22 cellular contexts compared by ENCODE assay signal in the genomic region with DNA sequence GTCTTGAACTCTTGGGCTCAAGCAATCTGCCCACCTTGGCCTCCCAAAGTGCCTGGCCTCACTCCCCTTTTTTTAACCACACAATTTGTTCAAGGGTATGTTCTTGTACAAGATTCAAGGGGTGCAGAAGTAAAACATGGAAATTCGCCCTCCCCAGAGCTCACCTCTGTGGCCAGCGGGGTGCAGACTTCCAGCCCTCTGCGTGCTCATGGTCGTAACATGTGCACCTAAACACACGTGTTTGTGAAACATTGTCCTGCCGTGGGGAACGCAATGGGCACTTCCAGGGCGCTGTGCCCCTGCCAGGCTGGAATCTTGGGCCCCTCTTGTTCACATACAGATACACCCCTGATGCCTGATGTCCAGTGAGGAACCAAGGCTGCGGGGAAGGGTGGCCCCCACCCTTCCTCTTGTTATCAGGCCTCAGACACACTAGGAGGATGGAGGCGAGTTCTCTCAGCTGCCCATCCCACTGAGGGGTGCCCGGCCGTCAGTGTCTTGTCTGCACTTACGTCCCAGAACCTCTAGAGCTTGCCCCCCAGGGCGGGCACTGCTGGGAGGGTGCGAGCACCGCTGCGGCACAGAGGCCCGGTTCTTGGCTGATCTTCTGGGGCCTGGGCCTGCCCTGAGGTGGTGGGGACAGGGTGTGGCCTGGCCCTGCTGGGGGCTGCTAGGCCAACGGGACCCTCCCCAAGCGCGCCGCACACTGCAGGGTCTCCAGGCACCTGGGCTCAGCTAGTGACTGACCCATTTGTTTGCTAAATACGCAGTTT. TPM values are rescaled to one million over a fixed set of nuclear protein-coding genes. Genes with fewer than 3 reads are reported as not detected.
DNase-seq lines count a peak whose midpoint lies in the region; ATAC-seq, FAIRE-seq and TF ChIP-seq lines count a peak whose summit lies in the region.
"Had no signal": no experiment of that assay in that cellular context is flagged by ENCODE, and none has a peak within 500 bp of the region (broad histone marks: within the 10 kb centered on the region; RNA-seq: fewer than 3 reads in every experiment).

No MANE protein-coding gene starts in this region.

- no peak for TF ChIP-seq CTCF in K562 (IDR thresholded peaks at IDR 0.05 in 2 of 3, conservative IDR thresholded peaks at IDR 0.05 in 1 of 3; ENCODE audit: insufficient read depth in 2 of 3, low read depth in 1 of 3, low read length in 3 of 3)
- TF ChIP-seq CTCF in spleen (IDR thresholded peaks at IDR 0.05 in 8 of 11, conservative IDR thresholded peaks at IDR 0.05 in 3 of 11), result no peak
- no peak for TF ChIP-seq CTCF in left lung (IDR thresholded peaks at IDR 0.05)

- no peak for FAIRE-seq in K562 (lab: Jason Lieb, UNC)
- FAIRE-seq: GM18507, kidney had no signal

- H2BK5ac ChIP-seq in mesenchymal stem cell (ENCODE audit: low read depth, low read length, poor library complexity, severe bottlenecking), result no peak overlapping the region

- TF ChIP-seq POLR2A in K562 (conservative IDR thresholded peaks at IDR 0.05) (no peak), spleen (IDR thresholded peaks at IDR 0.05) (no peak)

- H3K36me3 ChIP-seq in GM23248 (ENCODE audit: low read depth) (no peaks in the 10 kb centered on the region), K562 (ENCODE audit: control insufficient read depth, insufficient read depth, low read length) (peaks cover 9% of the 10 kb centered on the region; the same call in 2 of the 3 replicates), mesenchymal stem cell (ENCODE audit: control insufficient read depth in 1 of 2, insufficient read depth in 2 of 2, low read depth in 1 of 2, low read length in 2 of 2) (peaks cover 40 to 42% of the 10 kb centered on the region in 2 experiments), spleen (peaks cover 0 to 69% (median 10%) of the 10 kb centered on the region in 6 donors), left lung (peaks cover 0 to 53% of the 10 kb centered on the region in 2 donors)

- no peak overlapping the region for H2BK120ac ChIP-seq in mesenchymal stem cell (ENCODE audit: low read depth, low read length)

- no peak overlapping the region for H3K4me3 ChIP-seq in GM23248
- no peak overlapping the region for H3K4me3 ChIP-seq in K562
- H3K4me3 ChIP-seq in mesenchymal stem cell (ENCODE audit: insufficient read depth in 1 of 2, low read depth in 1 of 2, low read length in 2 of 2), result peak overlapping the region in 1 of 2 experiments; percentile 22
- no peak overlapping the region for H3K4me3 ChIP-seq in spleen
- H3K4me3 ChIP-seq in left lung, result no peak overlapping the region
- H3K4me3 ChIP-seq: heart left ventricle, sigmoid colon had no signal

- 73 to 74% methylated on average over 23 of the region's 23 CpGs for WGBS in GM23248 (ENCODE audit: low coverage in 1 of 2, low lambda C conversion rate in 2 of 2, missing lambda C conversion rate in 2 of 2), 2 experiments
- WGBS in K562 (ENCODE audit: insufficient coverage, low coverage, missing lambda C conversion rate), result 79% methylated on average over 23 of the region's 23 CpGs
- WGBS in mesenchymal stem cell, result 96% methylated on average over 23 of the region's 23 CpGs
- 86 to 95% (median 92%) methylated on average over 15 to 23 of the region's 23 CpGs for WGBS in spleen, 5 donors

- POLR2A ChIA-PET in K562 (lab: Yijun Ruan, JAX), result interaction anchor here (0.6 kb wide), 2 partner anchors 8 to 43 kb away, joined by 3 to 5 read pairs; no protein-coding TSS in a partner anchor

- H2BK12ac ChIP-seq in mesenchymal stem cell (ENCODE audit: low read length in 2 of 2), result no peak overlapping the region

- no peak for TF ChIP-seq RAD21 in K562 (CRISPR knock-in tag; conservative IDR thresholded peaks at IDR 0.05 in 1 of 2, IDR thresholded peaks at IDR 0.05 in 1 of 2)

- no peak for TF ChIP-seq EP300 in K562 (IDR thresholded peaks at IDR 0.05; ENCODE audit: low read length)

- H3K18ac ChIP-seq in mesenchymal stem cell (ENCODE audit: low read depth in 1 of 2, low read length in 2 of 2), result no peak overlapping the region

- in situ Hi-C loops in GM23248 (cut with MboI), result no loop called here
- in situ Hi-C loops in K562 (cut with MboI), result no loop called here

- no peak overlapping the region for H3K23ac ChIP-seq in mesenchymal stem cell (ENCODE audit: low read length in 2 of 2)

- H3K27me3 ChIP-seq in GM23248 (replicated peaks; ENCODE audit: insufficient read depth) (no peaks in the 10 kb centered on the region), K562 (ENCODE audit: control insufficient read depth in 2 of 2, insufficient read depth in 2 of 2, low read length in 2 of 2) (no peaks in the 10 kb centered on the region), mesenchymal stem cell (ENCODE audit: control insufficient read depth in 1 of 2, insufficient read depth in 1 of 2, low read length in 2 of 2) (no peaks in the 10 kb centered on the region), spleen (replicated peaks in 1 of 7) (peaks cover 0 to 18% (median 14%) of the 10 kb centered on the region in 7 donors), left lung (peaks cover 0 to 21% of the 10 kb centered on the region in 2 donors)

- peak overlapping the region; percentile 8 for H2BK15ac ChIP-seq in mesenchymal stem cell (ENCODE audit: low read depth, poor library complexity, severe bottlenecking)

- H3K79me1 ChIP-seq in mesenchymal stem cell (replicated peaks; ENCODE audit: low read length, poor library complexity, severe bottlenecking), result peaks cover 11% of the 10 kb centered on the region

- DNase-seq in GM23248 (no peak), K562 (ENCODE audit: extremely low read depth in 1 of 4, low spot score in 3 of 4) (no peak), mesenchymal stem cell (no peak), spleen (peak; percentile 51), left lung (no peak), SW480 (ENCODE audit: low spot score) (no peak), NCI-H69 (lab: John Stamatoyannopoulos, UW) (no peak)
- DNase-seq: activated CD4-positive, alpha-beta T cell treated with anti-CD3 and anti-CD28 coated beads, Interleukin-2, amount 50 U/mL, for 1 hour; activated T-cell treated with anti-CD3 and anti-CD28 coated beads, Interleukin-2, amount 50 U/mL, for 4 hours; DND-41; foreskin fibroblast; NCI-H1436 treated with DMSO at 0.1 percent for 48 hours; NCI-H446; nephron progenitor cell; OCI-M1; stimulated activated naive CD8-positive, alpha-beta T cell treated with anti-CD3 and anti-CD28 coated beads, Interleukin-15, Interleukin-2, amounts not matched to agents 100 U/mL and 50 U/mL, for 24 hours had no signal

- H3K79me2 ChIP-seq in GM23248 (ENCODE audit: insufficient read depth) (peaks cover 75% of the 10 kb centered on the region), K562 (ENCODE audit: control insufficient read depth, insufficient read depth, low read length) (peaks cover 12% of the 10 kb centered on the region)

- H3K14ac ChIP-seq in mesenchymal stem cell (ENCODE audit: low read length in 2 of 2), result peak overlapping the region in 1 of 2 experiments; percentile 66

- peak overlapping the region; percentile 75 for H2AK5ac ChIP-seq in mesenchymal stem cell (ENCODE audit: low read length, severe bottlenecking)

- H3F3A ChIP-seq in GM23248 (ENCODE audit: insufficient read depth), result peaks cover 27% of the 10 kb centered on the region

- no peak overlapping the region for H2AFZ ChIP-seq in GM23248
- H2AFZ ChIP-seq in K562 (ENCODE audit: low read depth, low read length), result no peak overlapping the region
- no peak overlapping the region for H2AFZ ChIP-seq in mesenchymal stem cell (ENCODE audit: low read depth, low read length)

- H3K9me2 ChIP-seq in GM23248 (ENCODE audit: insufficient read depth), result no peaks in the 10 kb centered on the region

- H3K9ac ChIP-seq in GM23248 (peak overlapping the region; percentile 35), K562 (ENCODE audit: insufficient read depth in 1 of 2, low read depth in 2 of 2, low read length in 2 of 2) (peak overlapping the region in 1 of 2 experiments; percentile 48; a peak in 2 of 4 replicates), mesenchymal stem cell (ENCODE audit: low read length) (peak overlapping the region; percentile 54)

- intact Hi-C loops in K562 (cut with micrococcal nuclease) (no loop called here), spleen (cut with DNase I; ENCODE audit: low total_unique reads) (no loop called here), left lung (cut with DNase I) (no loop called here)

- peak overlapping the region; percentile 11 for H4K91ac ChIP-seq in mesenchymal stem cell (ENCODE audit: low read length)

- H3K4me2 ChIP-seq in GM23248 (ENCODE audit: unreplicated experiment), result no peak overlapping the region
- H3K4me2 ChIP-seq in K562 (ENCODE audit: insufficient read depth, low read length), result no peak overlapping the region
- no peak overlapping the region for H3K4me2 ChIP-seq in mesenchymal stem cell (ENCODE audit: low read length, poor library complexity, severe bottlenecking)

- CTCF ChIA-PET in K562 (lab: Yijun Ruan, JAX; ENCODE audit: low intra/inter-chr PET ratio), result no interaction called here

- no peaks in the 10 kb centered on the region for H4K20me1 ChIP-seq in GM23248 (ENCODE audit: insufficient read depth)
- H4K20me1 ChIP-seq in K562 (replicated peaks; ENCODE audit: control insufficient read depth, insufficient read depth, low read length), result no peaks in the 10 kb centered on the region

- peaks cover 27% of the 10 kb centered on the region for H3K4me1 ChIP-seq in GM23248 (ENCODE audit: insufficient read depth)
- H3K4me1 ChIP-seq in K562 (replicated peaks in 1 of 2; ENCODE audit: control insufficient read depth in 2 of 2, insufficient read depth in 2 of 2, low read length in 2 of 2), result peaks cover 17 to 56% of the 10 kb centered on the region in 2 experiments
- peaks cover 58% of the 10 kb centered on the region for H3K4me1 ChIP-seq in mesenchymal stem cell (ENCODE audit: control insufficient read depth, insufficient read depth, low read depth, low read length)
- H3K4me1 ChIP-seq in spleen, result peaks cover 26 to 76% (median 55%) of the 10 kb centered on the region in 6 donors
- peaks cover 16 to 79% of the 10 kb centered on the region in 2 donors for H3K4me1 ChIP-seq in left lung

- no peaks in the 10 kb centered on the region for H3K9me1 ChIP-seq in K562 (ENCODE audit: control insufficient read depth, insufficient read depth, low read length)

- H3K4ac ChIP-seq in mesenchymal stem cell (ENCODE audit: low read depth in 1 of 2, low read length in 2 of 2), result peak overlapping the region in 1 of 2 experiments; percentile 24

- no peaks in the 10 kb centered on the region for H3K9me3 ChIP-seq in GM23248 (ENCODE audit: low read depth)
- H3K9me3 ChIP-seq in K562 (replicated peaks; ENCODE audit: control insufficient read depth, insufficient read depth, low read depth, low read length), result no peaks in the 10 kb centered on the region
- H3K9me3 ChIP-seq in mesenchymal stem cell (ENCODE audit: control insufficient read depth, low read length), result no peaks in the 10 kb centered on the region
- H3K9me3 ChIP-seq in spleen, result no peaks in the 10 kb centered on the region
- H3K9me3 ChIP-seq in left lung, result no peaks in the 10 kb centered on the region
- H3K9me3 ChIP-seq: heart left ventricle, sigmoid colon had no signal

- no TSS peak for BruUV-seq in K562 (replicated peaks; lab: Mats Ljungman, UMichigan)

- H3K27ac ChIP-seq in GM23248 (no peak overlapping the region), K562 (ENCODE audit: extremely low read depth, low read depth, low read length) (no peak overlapping the region), mesenchymal stem cell (ENCODE audit: low read length, poor library complexity, severe bottlenecking) (no peak overlapping the region), spleen (peak overlapping the region in 3 of 8 donors; percentile 42 to 70 (median 60)), left lung (no peak overlapping the region)

- ATAC-seq in K562 (no peak), left lung (no peak), GM21576 (IDR thresholded peaks at IDR 0.05; ENCODE audit: unreplicated experiment) (no peak)
- ATAC-seq: activated T-cell treated with anti-CD3 and anti-CD28 coated beads, Interleukin-2, amount 50 U/mL, for 4 hours; stimulated activated naive CD8-positive, alpha-beta T cell treated with anti-CD3 and anti-CD28 coated beads, Interleukin-15, Interleukin-2, amounts not matched to agents 100 U/mL and 50 U/mL, for 24 hours; WTC11 had no signal

- H4K8ac ChIP-seq in mesenchymal stem cell (ENCODE audit: low read length), result peak overlapping the region; percentile 35

RNA-seq across cellular contexts. Expression of gene EPS8L2, which starts 4.1 kb away (rescaled TPM):
- 58.3 and 59.7 TPM in 2 replicates for total RNA-seq in GM23248 (2014; rRNA removed; shearing (Covaris generic))
- 46.4 and 48.2 TPM in 2 replicates for polyA plus RNA-seq in GM23248 (2016; fragmentation: Nextera tagmentation; extraction: Ambion mirVana)
- total RNA-seq in K562 (2011; cell fraction: chromatin; rRNA removed; ENCODE audit: low replicate concordance), result 22.1 and 75.1 TPM in 2 replicates
- total RNA-seq in K562 (2011; cell fraction: nucleolus; rRNA removed), result 35.8 and 51.2 TPM in 2 replicates
- total RNA-seq in K562 (2011; cell fraction: nucleoplasm; rRNA removed), result 21.0 and 26.5 TPM in 2 replicates
- 13.1 and 17.0 TPM in 2 replicates for total RNA-seq in K562 (2014; rRNA removed)
- total RNA-seq in K562 (2014; rRNA removed; fragmentation: Illumina TruSeq; extraction: Trizol), result 2.5 and 3.7 TPM in 2 replicates
- total RNA-seq in K562 (2015; rRNA removed; fragmentation: Illumina TruSeq; extraction: Trizol), result 3.1 and 3.8 TPM in 2 replicates
- total RNA-seq in K562 (2021), result 8.6 and 10.4 TPM in 2 replicates
- 12.2 and 19.8 TPM in 2 replicates for polyA plus RNA-seq in K562 (2011; rRNA removed)
- 11.7 and 16.0 TPM in 2 replicates for polyA plus RNA-seq in K562 (2011; cell fraction: cytosol; rRNA removed)
- 98.5 and 118 TPM in 2 replicates for polyA plus RNA-seq in K562 (2011; cell fraction: nucleus; rRNA removed)
- polyA plus RNA-seq in K562 (2012), result 9.6 and 10.7 TPM in 2 replicates
- polyA plus RNA-seq in K562 (2014; fragmentation: Illumina TruSeq; extraction: Trizol), result 3.3 and 5.9 TPM in 2 replicates
- 1 to 10 TPM in 1 of 2 experiments, under 1 TPM in 1; 0.75 to 1.2 TPM for polyA plus RNA-seq in K562 (2014; fragmentation: Nextera tagmentation; extraction: Ambion mirVana)
- 10.4 and 16.3 TPM in 2 replicates for polyA plus RNA-seq in K562 (2014; rRNA removed)
- polyA minus RNA-seq in K562 (2011; rRNA and poly(A)+ RNA removed), result 3.1 and 5.6 TPM in 2 replicates
- 10.0 and 10.5 TPM in 2 replicates for polyA minus RNA-seq in K562 (2011; cell fraction: cytosol; rRNA and poly(A)+ RNA removed)
- polyA minus RNA-seq in K562 (2011; cell fraction: nucleus; rRNA and poly(A)+ RNA removed), result 7.7 and 12.1 TPM in 2 replicates
- polyA plus RNA-seq in mesenchymal stem cell (2013, experiment 1 of 2), result 16.2 TPM
- polyA plus RNA-seq in mesenchymal stem cell (2013, experiment 2 of 2), result 17.4 TPM
- total RNA-seq in spleen, result 10 to 100 TPM in 1 of 7 donors, 1 to 10 TPM in 6; 4.2 to 14.7 (median 7.0) TPM
- 10 to 100 TPM in 1 of 3 donors, 1 to 10 TPM in 2; 7.3 to 11.6 (median 8.5) TPM for polyA plus RNA-seq in spleen
- total RNA-seq in left lung, result 100 to 1,000 TPM; 114 to 190 TPM

RNA-seq across cellular contexts. Expression of gene TMEM80, which starts 6.3 kb away (rescaled TPM):
- total RNA-seq in GM23248 (2014; rRNA removed; shearing (Covaris generic)), result 27.0 and 37.3 TPM in 2 replicates
- 47.9 and 50.1 TPM in 2 replicates for polyA plus RNA-seq in GM23248 (2016; fragmentation: Nextera tagmentation; extraction: Ambion mirVana)
- total RNA-seq in K562 (2011; cell fraction: chromatin; rRNA removed; ENCODE audit: low replicate concordance), result 42.2 and 91.7 TPM in 2 replicates
- 45.0 and 58.9 TPM in 2 replicates for total RNA-seq in K562 (2011; cell fraction: nucleolus; rRNA removed)
- total RNA-seq in K562 (2011; cell fraction: nucleoplasm; rRNA removed), result 50.4 and 62.3 TPM in 2 replicates
- total RNA-seq in K562 (2014; rRNA removed), result 16.9 and 18.4 TPM in 2 replicates
- 9.4 and 11.0 TPM in 2 replicates for total RNA-seq in K562 (2014; rRNA removed; fragmentation: Illumina TruSeq; extraction: Trizol)
- total RNA-seq in K562 (2015; rRNA removed; fragmentation: Illumina TruSeq; extraction: Trizol), result 7.8 and 8.8 TPM in 2 replicates
- total RNA-seq in K562 (2021), result 14.2 and 14.6 TPM in 2 replicates
- 26.3 and 30.1 TPM in 2 replicates for polyA plus RNA-seq in K562 (2011; rRNA removed)
- polyA plus RNA-seq in K562 (2011; cell fraction: cytosol; rRNA removed), result 30.7 and 33.7 TPM in 2 replicates
- polyA plus RNA-seq in K562 (2011; cell fraction: nucleus; rRNA removed), result 51.3 and 73.6 TPM in 2 replicates
- polyA plus RNA-seq in K562 (2012), result 22.7 and 27.4 TPM in 2 replicates
- polyA plus RNA-seq in K562 (2014; fragmentation: Illumina TruSeq; extraction: Trizol), result 12.4 and 14.1 TPM in 2 replicates
- polyA plus RNA-seq in K562 (2014; fragmentation: Nextera tagmentation; extraction: Ambion mirVana), result 1 to 10 TPM; 5.1 to 6.3 TPM
- 25.1 and 38.3 TPM in 2 replicates for polyA plus RNA-seq in K562 (2014; rRNA removed)
- polyA minus RNA-seq in K562 (2011; rRNA and poly(A)+ RNA removed), result 5.0 and 6.4 TPM in 2 replicates
- polyA minus RNA-seq in K562 (2011; cell fraction: cytosol; rRNA and poly(A)+ RNA removed), result 4.3 and 4.9 TPM in 2 replicates
- polyA minus RNA-seq in K562 (2011; cell fraction: nucleus; rRNA and poly(A)+ RNA removed), result 9.6 and 11.2 TPM in 2 replicates
- polyA plus RNA-seq in mesenchymal stem cell (2013, experiment 1 of 2), result 13.4 TPM
- 15.6 TPM for polyA plus RNA-seq in mesenchymal stem cell (2013, experiment 2 of 2)
- total RNA-seq in spleen, result 10 to 100 TPM; 20.1 to 37.6 (median 32.4) TPM
- 10 to 100 TPM; 18.7 to 30.8 (median 24.7) TPM for polyA plus RNA-seq in spleen
- total RNA-seq in left lung, result 10 to 100 TPM; 23.6 to 25.2 TPM

RNA-seq across cellular contexts. Expression of gene DEAF1, which starts 6.9 kb away (rescaled TPM):
- 31.6 and 38.5 TPM in 2 replicates for total RNA-seq in GM23248 (2014; rRNA removed; shearing (Covaris generic))
- polyA plus RNA-seq in GM23248 (2016; fragmentation: Nextera tagmentation; extraction: Ambion mirVana), result 31.7 and 35.0 TPM in 2 replicates
- total RNA-seq in K562 (2011; cell fraction: chromatin; rRNA removed; ENCODE audit: low replicate concordance), result 68.2 and 200 TPM in 2 replicates
- 95.7 and 111 TPM in 2 replicates for total RNA-seq in K562 (2011; cell fraction: nucleolus; rRNA removed)
- 50.3 and 71.3 TPM in 2 replicates for total RNA-seq in K562 (2011; cell fraction: nucleoplasm; rRNA removed)
- 46.9 and 58.7 TPM in 2 replicates for total RNA-seq in K562 (2014; rRNA removed)
- 13.3 and 20.4 TPM in 2 replicates for total RNA-seq in K562 (2014; rRNA removed; fragmentation: Illumina TruSeq; extraction: Trizol)
- total RNA-seq in K562 (2015; rRNA removed; fragmentation: Illumina TruSeq; extraction: Trizol), result 26.8 and 27.3 TPM in 2 replicates
- 64.2 and 69.1 TPM in 2 replicates for total RNA-seq in K562 (2021)
- 27.5 and 39.1 TPM in 2 replicates for polyA plus RNA-seq in K562 (2011; rRNA removed)
- polyA plus RNA-seq in K562 (2011; cell fraction: cytosol; rRNA removed), result 45.8 and 77.2 TPM in 2 replicates
- 28.4 and 56.6 TPM in 2 replicates for polyA plus RNA-seq in K562 (2011; cell fraction: nucleus; rRNA removed)
- polyA plus RNA-seq in K562 (2012), result 33.6 and 47.2 TPM in 2 replicates
- 26.3 and 33.7 TPM in 2 replicates for polyA plus RNA-seq in K562 (2014; fragmentation: Illumina TruSeq; extraction: Trizol)
- polyA plus RNA-seq in K562 (2014; fragmentation: Nextera tagmentation; extraction: Ambion mirVana), result 1 to 10 TPM; 2.0 to 3.6 TPM
- 52.7 and 62.6 TPM in 2 replicates for polyA plus RNA-seq in K562 (2014; rRNA removed)
- 16.7 and 25.1 TPM in 2 replicates for polyA minus RNA-seq in K562 (2011; rRNA and poly(A)+ RNA removed)
- 39.4 and 45.8 TPM in 2 replicates for polyA minus RNA-seq in K562 (2011; cell fraction: cytosol; rRNA and poly(A)+ RNA removed)
- polyA minus RNA-seq in K562 (2011; cell fraction: nucleus; rRNA and poly(A)+ RNA removed), result 22.2 and 28.8 TPM in 2 replicates
- 21.2 TPM for polyA plus RNA-seq in mesenchymal stem cell (2013, experiment 1 of 2)
- 20.6 TPM for polyA plus RNA-seq in mesenchymal stem cell (2013, experiment 2 of 2)
- total RNA-seq in spleen, result 10 to 100 TPM; 28.3 to 44.9 (median 31.7) TPM
- 10 to 100 TPM; 21.8 to 31.4 (median 25.1) TPM for polyA plus RNA-seq in spleen
- 10 to 100 TPM; 28.3 to 28.6 TPM for total RNA-seq in left lung

RNA-seq across cellular contexts. Expression of gene TALDO1, which starts 45.3 kb away (rescaled TPM):
- 185 and 216 TPM in 2 replicates for total RNA-seq in GM23248 (2014; rRNA removed; shearing (Covaris generic))
- polyA plus RNA-seq in GM23248 (2016; fragmentation: Nextera tagmentation; extraction: Ambion mirVana), result 313 and 318 TPM in 2 replicates
- total RNA-seq in K562 (2011; cell fraction: chromatin; rRNA removed; ENCODE audit: low replicate concordance), result 172 and 310 TPM in 2 replicates
- total RNA-seq in K562 (2011; cell fraction: nucleolus; rRNA removed), result 171 and 194 TPM in 2 replicates
- 200 and 202 TPM in 2 replicates for total RNA-seq in K562 (2011; cell fraction: nucleoplasm; rRNA removed)
- total RNA-seq in K562 (2014; rRNA removed), result 507 and 536 TPM in 2 replicates
- 228 and 260 TPM in 2 replicates for total RNA-seq in K562 (2014; rRNA removed; fragmentation: Illumina TruSeq; extraction: Trizol)
- 413 and 441 TPM in 2 replicates for total RNA-seq in K562 (2015; rRNA removed; fragmentation: Illumina TruSeq; extraction: Trizol)
- total RNA-seq in K562 (2021), result 541 and 595 TPM in 2 replicates
- polyA plus RNA-seq in K562 (2011; rRNA removed), result 416 and 427 TPM in 2 replicates
- 459 and 498 TPM in 2 replicates for polyA plus RNA-seq in K562 (2011; cell fraction: cytosol; rRNA removed)
- polyA plus RNA-seq in K562 (2011; cell fraction: nucleus; rRNA removed), result 247 and 274 TPM in 2 replicates
- polyA plus RNA-seq in K562 (2012), result 413 and 492 TPM in 2 replicates
- polyA plus RNA-seq in K562 (2014; fragmentation: Illumina TruSeq; extraction: Trizol), result 400 and 436 TPM in 2 replicates
- 100 to 1,000 TPM; 328 to 492 TPM for polyA plus RNA-seq in K562 (2014; fragmentation: Nextera tagmentation; extraction: Ambion mirVana)
- 520 and 521 TPM in 2 replicates for polyA plus RNA-seq in K562 (2014; rRNA removed)
- 150 and 162 TPM in 2 replicates for polyA minus RNA-seq in K562 (2011; rRNA and poly(A)+ RNA removed)
- 252 and 295 TPM in 2 replicates for polyA minus RNA-seq in K562 (2011; cell fraction: cytosol; rRNA and poly(A)+ RNA removed)
- 42.5 and 74.1 TPM in 2 replicates for polyA minus RNA-seq in K562 (2011; cell fraction: nucleus; rRNA and poly(A)+ RNA removed)
- polyA plus RNA-seq in mesenchymal stem cell (2013, experiment 1 of 2), result 215 TPM
- polyA plus RNA-seq in mesenchymal stem cell (2013, experiment 2 of 2), result 211 TPM
- 100 to 1,000 TPM; 160 to 292 (median 229) TPM for total RNA-seq in spleen
- 100 to 1,000 TPM; 108 to 177 (median 125) TPM for polyA plus RNA-seq in spleen
- 100 to 1,000 TPM; 206 to 322 TPM for total RNA-seq in left lung
